ENCODE assay signal across 2 cellular contexts in the genomic region with DNA sequence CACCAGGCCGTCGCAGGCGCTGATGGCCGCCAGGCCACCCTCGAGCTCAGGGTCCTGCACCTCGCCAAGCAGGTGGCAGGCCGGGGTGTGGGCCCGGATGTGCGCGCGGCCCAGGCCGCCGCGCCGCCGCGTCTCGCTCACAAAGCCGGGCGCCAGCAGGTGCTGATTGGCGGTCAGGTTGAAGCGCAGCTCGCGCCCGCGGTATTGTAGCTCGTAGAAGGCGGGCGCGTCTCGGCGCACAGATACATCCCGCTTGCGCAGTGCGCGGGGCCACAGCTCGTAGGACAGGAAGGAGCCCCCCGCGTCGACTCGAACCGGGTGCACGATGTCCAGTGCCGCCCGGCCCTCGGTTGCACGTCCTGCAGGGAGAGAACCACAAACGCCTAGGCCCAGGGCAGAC.
TF ChIP-seq lines count a peak whose summit lies in the region.

No MANE protein-coding gene starts in this region.

TF ChIP-seq in K562, 482 proteins besides CTCF, POLR2A, EP300 and RAD21:
- TF ChIP-seq HMG20B (CRISPR knock-in tag; IDR thresholded peaks at IDR 0.05), result no peak
- TF ChIP-seq, protein P1, sequence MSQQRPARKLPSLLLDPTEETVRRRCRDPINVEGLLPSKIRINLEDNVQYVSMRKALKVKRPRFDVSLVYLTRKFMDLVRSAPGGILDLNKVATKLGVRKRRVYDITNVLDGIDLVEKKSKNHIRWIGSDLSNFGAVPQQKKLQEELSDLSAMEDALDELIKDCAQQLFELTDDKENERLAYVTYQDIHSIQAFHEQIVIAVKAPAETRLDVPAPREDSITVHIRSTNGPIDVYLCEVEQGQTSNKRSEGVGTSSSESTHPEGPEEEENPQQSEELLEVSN (IDR thresholded peaks at IDR 0.05; ENCODE audit: borderline replicate concordance in 1 of 2, extremely low read depth in 1 of 2, insufficient read depth in 1 of 2, insufficient read length in 1 of 2, low read depth in 1 of 2, low read length in 1 of 2, poor library complexity in 1 of 2, severe bottlenecking in 1 of 2), result peak in 1 of 2 experiments; percentile 15
- TF ChIP-seq, protein P2, sequence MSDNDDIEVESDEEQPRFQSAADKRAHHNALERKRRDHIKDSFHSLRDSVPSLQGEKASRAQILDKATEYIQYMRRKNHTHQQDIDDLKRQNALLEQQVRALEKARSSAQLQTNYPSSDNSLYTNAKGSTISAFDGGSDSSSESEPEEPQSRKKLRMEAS (CRISPR knock-in tag; IDR thresholded peaks at IDR 0.05), result no peak
- TF ChIP-seq, protein P3, sequence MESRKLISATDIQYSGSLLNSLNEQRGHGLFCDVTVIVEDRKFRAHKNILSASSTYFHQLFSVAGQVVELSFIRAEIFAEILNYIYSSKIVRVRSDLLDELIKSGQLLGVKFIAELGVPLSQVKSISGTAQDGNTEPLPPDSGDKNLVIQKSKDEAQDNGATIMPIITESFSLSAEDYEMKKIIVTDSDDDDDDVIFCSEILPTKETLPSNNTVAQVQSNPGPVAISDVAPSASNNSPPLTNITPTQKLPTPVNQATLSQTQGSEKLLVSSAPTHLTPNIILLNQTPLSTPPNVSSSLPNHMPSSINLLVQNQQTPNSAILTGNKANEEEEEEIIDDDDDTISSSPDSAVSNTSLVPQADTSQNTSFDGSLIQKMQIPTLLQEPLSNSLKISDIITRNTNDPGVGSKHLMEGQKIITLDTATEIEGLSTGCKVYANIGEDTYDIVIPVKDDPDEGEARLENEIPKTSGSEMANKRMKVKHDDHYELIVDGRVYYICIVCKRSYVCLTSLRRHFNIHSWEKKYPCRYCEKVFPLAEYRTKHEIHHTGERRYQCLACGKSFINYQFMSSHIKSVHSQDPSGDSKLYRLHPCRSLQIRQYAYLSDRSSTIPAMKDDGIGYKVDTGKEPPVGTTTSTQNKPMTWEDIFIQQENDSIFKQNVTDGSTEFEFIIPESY (CRISPR knock-in tag; IDR thresholded peaks at IDR 0.05), result peak; percentile 67; the same call in 1 of the 2 replicates

TF ChIP-seq in GM12891, 5 proteins besides CTCF, POLR2A, EP300 and RAD21:
- TF ChIP-seq POU2F2 (IDR thresholded peaks at IDR 0.05; ENCODE audit: low read depth, low read length) (no peak), PAX5 (IDR thresholded peaks at IDR 0.05; ENCODE audit: insufficient read depth, low read length, severe bottlenecking) (no peak), POLR2AphosphoS5 (IDR thresholded peaks at IDR 0.05; ENCODE audit: low read depth, low read length) (no peak), TAF1 (IDR thresholded peaks at IDR 0.05; ENCODE audit: low read depth, low read length) (no peak), SPI1 (IDR thresholded peaks at IDR 0.05; ENCODE audit: low read depth, low read length) (no peak)
